Comparison of ENCODE assay signal across 20 cellular contexts in genomic region chr14:28671425-28671824, GRCh38.
DNase-seq lines count a peak whose midpoint lies in the region; ATAC-seq, FAIRE-seq and TF ChIP-seq lines count a peak whose summit lies in the region.
"Had no signal": no experiment of that assay in that cellular context is flagged by ENCODE, and none has a peak within 500 bp of the region (broad histone marks: within the 10 kb centered on the region; RNA-seq: fewer than 3 reads in every experiment).

No MANE protein-coding gene starts in this region.

- intact Hi-C loops in Calu3 (cut with micrococcal nuclease; ENCODE audit: unreplicated experiment): no loop called here
- intact Hi-C loops in activated T-helper 1 cell treated with anti-CD3 and anti-CD28 coated beads, Interleukin-12 subunit alpha, Interleukin-12 subunit beta, Interleukin-2, Interleukin-4 antibody, amounts not matched to agents 30 ng/mL and 10 ng/mL and 1 ng/mL, durations not matched to agents 14 hours and 24 hours and 36 hours (cut with micrococcal nuclease): no loop called here
- intact Hi-C loops in pancreas (cut with DNase I): no loop called here

- H3K4me1 Mint-ChIP-seq in Calu3 (ENCODE audit: low read depth, unreplicated experiment) (peaks cover 30% of the 10 kb centered on the region), astrocyte (ENCODE audit: low read depth, unreplicated experiment) (peaks cover 9% of the 10 kb centered on the region)
- H3K4me1 Mint-ChIP-seq in activated T-helper 1 cell treated with anti-CD3 and anti-CD28 coated beads, Interleukin-12 subunit alpha, Interleukin-12 subunit beta, Interleukin-2, Interleukin-4 antibody, amounts not matched to agents 30 ng/mL and 10 ng/mL and 1 ng/mL, durations not matched to agents 14 hours and 24 hours and 36 hours (ENCODE audit: low read depth): no peaks in the 10 kb centered on the region
- H3K4me1 Mint-ChIP-seq: activated naive CD8-positive, alpha-beta T cell treated with anti-CD3 and anti-CD28 coated beads, Interleukin-2, amount 50 U/mL, for 24 hours; activated T-helper 17 cell treated with anti-CD3 and anti-CD28 coated beads, Interleukin-2, amount 50 U/mL, for 72 hours; natural killer cell; stimulated activated memory B cell treated with anti-CD40 and anti-IgM and Interleukin-4, amounts not matched to agents 10 μg/mL and 1 μg/mL and 100 μg/mL, for 72 hours had no signal

- no peak for DNase-seq in Calu3
- peak; percentile 47 for DNase-seq in LNCaP clone FGC (ENCODE audit: low read depth)
- DNase-seq in astrocyte (ENCODE audit: low read depth): peak; percentile 79
- DNase-seq in foreskin fibroblast: peak; percentile 9 to 50
- DNase-seq in activated T-helper 1 cell treated with anti-CD3 and anti-CD28 coated beads, Interleukin-12 subunit alpha, Interleukin-12 subunit beta, Interleukin-2, Interleukin-4 antibody, amounts not matched to agents 30 ng/mL and 10 ng/mL and 1 ng/mL, durations not matched to agents 14 hours and 24 hours and 36 hours (ENCODE audit: low spot score): no peak
- DNase-seq in pancreas: no peak
- DNase-seq in NCI-H2171 treated with DMSO at 0.1 percent for 48 hours (lab: John Stamatoyannopoulos, UW): no peak
- DNase-seq in NCI-H1436 (lab: John Stamatoyannopoulos, UW): no peak
- DNase-seq: activated CD4-positive, CD25-positive, alpha-beta regulatory T cell; activated CD8-positive, alpha-beta memory T cell treated with anti-CD3 and anti-CD28 coated beads for 24 hours; activated naive CD8-positive, alpha-beta T cell treated with anti-CD3 and anti-CD28 coated beads, Interleukin-2, amount 50 U/mL, for 24 hours; AML-193; head of caudate nucleus; mesenchymal stem cell; natural killer cell; NCI-H2081; Right ventricle myocardium superior had no signal

- H3K79me2 ChIP-seq in astrocyte (ENCODE audit: insufficient read depth, low read length): no peaks in the 10 kb centered on the region

- H3K9me3 Mint-ChIP-seq in Calu3 (ENCODE audit: low read depth, unreplicated experiment): no peaks in the 10 kb centered on the region
- no peaks in the 10 kb centered on the region for H3K9me3 Mint-ChIP-seq in astrocyte (ENCODE audit: unreplicated experiment)
- H3K9me3 Mint-ChIP-seq in activated T-helper 1 cell treated with anti-CD3 and anti-CD28 coated beads, Interleukin-12 subunit alpha, Interleukin-12 subunit beta, Interleukin-2, Interleukin-4 antibody, amounts not matched to agents 30 ng/mL and 10 ng/mL and 1 ng/mL, durations not matched to agents 14 hours and 24 hours and 36 hours: peaks cover 20% of the 10 kb centered on the region

- H3K27ac ChIP-seq in astrocyte (ENCODE audit: low read depth, low read length) (no peak overlapping the region), pancreas (no peak overlapping the region)

- H3K9me3 ChIP-seq in astrocyte (ENCODE audit: insufficient read depth, low read depth, low read length) (no peaks in the 10 kb centered on the region), pancreas (no peaks in the 10 kb centered on the region)

- H3K27ac Mint-ChIP-seq in Calu3 (ENCODE audit: unreplicated experiment) (peak overlapping the region; percentile 20), astrocyte (ENCODE audit: unreplicated experiment) (peak overlapping the region; percentile 11)
- no peak overlapping the region for H3K27ac Mint-ChIP-seq in activated T-helper 1 cell treated with anti-CD3 and anti-CD28 coated beads, Interleukin-12 subunit alpha, Interleukin-12 subunit beta, Interleukin-2, Interleukin-4 antibody, amounts not matched to agents 30 ng/mL and 10 ng/mL and 1 ng/mL, durations not matched to agents 14 hours and 24 hours and 36 hours
- H3K27ac Mint-ChIP-seq: activated naive CD8-positive, alpha-beta T cell treated with anti-CD3 and anti-CD28 coated beads, Interleukin-2, amount 50 U/mL, for 24 hours; activated T-helper 17 cell treated with anti-CD3 and anti-CD28 coated beads, Interleukin-2, amount 50 U/mL, for 72 hours; natural killer cell; stimulated activated memory B cell treated with anti-CD40 and anti-IgM and Interleukin-4, amounts not matched to agents 10 μg/mL and 1 μg/mL and 100 μg/mL, for 72 hours; T-helper 1 cell treated with Interleukin-12 subunit alpha and Interleukin-12 subunit beta and Interleukin-4 antibody, amounts not matched to agents 30 μg/mL and 1 μg/mL, for 36 hours had no signal

- H3K27me3 ChIP-seq in astrocyte (ENCODE audit: insufficient read depth, low read length) (no peaks in the 10 kb centered on the region), pancreas (no peaks in the 10 kb centered on the region)

- H3K36me3 ChIP-seq in astrocyte (ENCODE audit: insufficient read depth, low read length): no peaks in the 10 kb centered on the region
- H3K36me3 ChIP-seq in pancreas: no peaks in the 10 kb centered on the region

- H3K4me3 ChIP-seq in LNCaP clone FGC (ENCODE audit: low read depth, low read length) (no peak overlapping the region), astrocyte (ENCODE audit: insufficient read depth, low read depth, low read length) (no peak overlapping the region), foreskin fibroblast (ENCODE audit: low read depth in 1 of 2, low read length in 2 of 2) (no peak overlapping the region), pancreas (no peak overlapping the region)

- H3K36me3 Mint-ChIP-seq in Calu3 (ENCODE audit: insufficient read depth, unreplicated experiment): peaks cover 3% of the 10 kb centered on the region
- H3K36me3 Mint-ChIP-seq in astrocyte (ENCODE audit: low read depth, unreplicated experiment): no peaks in the 10 kb centered on the region
- H3K36me3 Mint-ChIP-seq in activated T-helper 1 cell treated with anti-CD3 and anti-CD28 coated beads, Interleukin-12 subunit alpha, Interleukin-12 subunit beta, Interleukin-2, Interleukin-4 antibody, amounts not matched to agents 30 ng/mL and 10 ng/mL and 1 ng/mL, durations not matched to agents 14 hours and 24 hours and 36 hours (ENCODE audit: low read depth): no peaks in the 10 kb centered on the region
- H3K36me3 Mint-ChIP-seq: natural killer cell; stimulated activated memory B cell treated with anti-CD40 and anti-IgM and Interleukin-4, amounts not matched to agents 10 μg/mL and 1 μg/mL and 100 μg/mL, for 72 hours had no signal

- FAIRE-seq in astrocyte (lab: Jason Lieb, UNC): no peak
- FAIRE-seq in pancreas (lab: Jason Lieb, UNC): no peak

- H3K27me3 Mint-ChIP-seq in Calu3 (ENCODE audit: unreplicated experiment) (no peaks in the 10 kb centered on the region), astrocyte (ENCODE audit: low read depth, unreplicated experiment) (no peaks in the 10 kb centered on the region)
- H3K27me3 Mint-ChIP-seq in activated T-helper 1 cell treated with anti-CD3 and anti-CD28 coated beads, Interleukin-12 subunit alpha, Interleukin-12 subunit beta, Interleukin-2, Interleukin-4 antibody, amounts not matched to agents 30 ng/mL and 10 ng/mL and 1 ng/mL, durations not matched to agents 14 hours and 24 hours and 36 hours (ENCODE audit: insufficient read depth): no peaks in the 10 kb centered on the region
- H3K27me3 Mint-ChIP-seq: activated naive CD8-positive, alpha-beta T cell treated with anti-CD3 and anti-CD28 coated beads, Interleukin-2, amount 50 U/mL, for 24 hours; activated T-helper 17 cell treated with anti-CD3 and anti-CD28 coated beads, Interleukin-2, amount 50 U/mL, for 72 hours; stimulated activated memory B cell treated with anti-CD40 and anti-IgM and Interleukin-4, amounts not matched to agents 10 μg/mL and 1 μg/mL and 100 μg/mL, for 72 hours had no signal

- TF ChIP-seq CTCF in Calu3 (IDR thresholded peaks at IDR 0.05; ENCODE audit: unreplicated experiment): no peak
- no peak for TF ChIP-seq CTCF in LNCaP clone FGC (IDR thresholded peaks at IDR 0.05; ENCODE audit: control insufficient read depth, extremely low read depth, insufficient read depth)
- no peak for TF ChIP-seq CTCF in astrocyte (IDR thresholded peaks at IDR 0.05; ENCODE audit: insufficient read depth, low read depth, low read length)
- TF ChIP-seq CTCF in foreskin fibroblast (IDR thresholded peaks at IDR 0.05; ENCODE audit: low read depth, low read length): no peak
- no peak for TF ChIP-seq CTCF in pancreas (IDR thresholded peaks at IDR 0.05)

- H3K4me2 ChIP-seq in astrocyte (ENCODE audit: low read length): peak overlapping the region; percentile 62

- H3K4me1 ChIP-seq in astrocyte (ENCODE audit: insufficient read depth, low read length): peaks cover 11% of the 10 kb centered on the region
- H3K4me1 ChIP-seq in pancreas: no peaks in the 10 kb centered on the region

- CTCF ChIA-PET in Calu3 (lab: Charles Lee): interaction anchor here (0.7 kb wide), 1 partner anchor 1549 kb away, joined by 3 read pairs; no protein-coding TSS in a partner anchor

- no peak for ATAC-seq in pancreas
- ATAC-seq: activated naive CD8-positive, alpha-beta T cell treated with anti-CD3 and anti-CD28 coated beads, Interleukin-2, amount 50 U/mL, for 24 hours; activated T-helper 17 cell treated with anti-CD3 and anti-CD28 coated beads, Interleukin-2, amount 50 U/mL, for 72 hours; natural killer cell; stimulated activated memory B cell treated with anti-CD40 and anti-IgM and Interleukin-4, amounts not matched to agents 10 μg/mL and 1 μg/mL and 100 μg/mL, for 72 hours had no signal

- H3K9ac ChIP-seq in astrocyte (ENCODE audit: low read length): no peak overlapping the region

- H2AFZ ChIP-seq in astrocyte (ENCODE audit: low read depth, low read length): no peak overlapping the region

- peak overlapping the region; percentile 15 for H3K4me3 Mint-ChIP-seq in Calu3 (ENCODE audit: low read depth, unreplicated experiment)
- H3K4me3 Mint-ChIP-seq in astrocyte (ENCODE audit: unreplicated experiment): no peak overlapping the region
- H3K4me3 Mint-ChIP-seq in activated T-helper 1 cell treated with anti-CD3 and anti-CD28 coated beads, Interleukin-12 subunit alpha, Interleukin-12 subunit beta, Interleukin-2, Interleukin-4 antibody, amounts not matched to agents 30 ng/mL and 10 ng/mL and 1 ng/mL, durations not matched to agents 14 hours and 24 hours and 36 hours: no peak overlapping the region
- H3K4me3 Mint-ChIP-seq: activated naive CD8-positive, alpha-beta T cell treated with anti-CD3 and anti-CD28 coated beads, Interleukin-2, amount 50 U/mL, for 24 hours; activated T-helper 17 cell treated with anti-CD3 and anti-CD28 coated beads, Interleukin-2, amount 50 U/mL, for 72 hours; natural killer cell; stimulated activated memory B cell treated with anti-CD40 and anti-IgM and Interleukin-4, amounts not matched to agents 10 μg/mL and 1 μg/mL and 100 μg/mL, for 72 hours; T-helper 1 cell treated with Interleukin-12 subunit alpha and Interleukin-12 subunit beta and Interleukin-4 antibody, amounts not matched to agents 30 μg/mL and 1 μg/mL, for 36 hours had no signal

- H4K20me1 ChIP-seq in astrocyte (ENCODE audit: insufficient read depth, low read length): no peaks in the 10 kb centered on the region

- 13 to 23% methylated on average over 2 of the region's 2 CpGs for WGBS in pancreas, 2 donors

- BruUV-seq in Calu3 (replicated peaks; lab: Mats Ljungman, UMichigan): no TSS peak

Comparison
In these comparisons a context has a peak if more than half of its experiments do, and no peak if none do; other contexts are left out.
1. DNase-seq: peak in LNCaP clone FGC (single experiment), astrocyte (single experiment) and foreskin fibroblast (2 of 2); none in Calu3 (single experiment), activated T-helper 1 cell treated with anti-CD3 and anti-CD28 coated beads, Interleukin-12 subunit alpha, Interleukin-12 subunit beta, Interleukin-2, Interleukin-4 antibody, amounts not matched to agents 30 ng/mL and 10 ng/mL and 1 ng/mL, durations not matched to agents 14 hours and 24 hours and 36 hours (single experiment), pancreas (0 of 6), NCI-H2171 treated with DMSO at 0.1 percent for 48 hours (single experiment) and NCI-H1436 (single experiment).